Comparison of ENCODE assay signal across 13 cellular contexts in the genomic region with DNA sequence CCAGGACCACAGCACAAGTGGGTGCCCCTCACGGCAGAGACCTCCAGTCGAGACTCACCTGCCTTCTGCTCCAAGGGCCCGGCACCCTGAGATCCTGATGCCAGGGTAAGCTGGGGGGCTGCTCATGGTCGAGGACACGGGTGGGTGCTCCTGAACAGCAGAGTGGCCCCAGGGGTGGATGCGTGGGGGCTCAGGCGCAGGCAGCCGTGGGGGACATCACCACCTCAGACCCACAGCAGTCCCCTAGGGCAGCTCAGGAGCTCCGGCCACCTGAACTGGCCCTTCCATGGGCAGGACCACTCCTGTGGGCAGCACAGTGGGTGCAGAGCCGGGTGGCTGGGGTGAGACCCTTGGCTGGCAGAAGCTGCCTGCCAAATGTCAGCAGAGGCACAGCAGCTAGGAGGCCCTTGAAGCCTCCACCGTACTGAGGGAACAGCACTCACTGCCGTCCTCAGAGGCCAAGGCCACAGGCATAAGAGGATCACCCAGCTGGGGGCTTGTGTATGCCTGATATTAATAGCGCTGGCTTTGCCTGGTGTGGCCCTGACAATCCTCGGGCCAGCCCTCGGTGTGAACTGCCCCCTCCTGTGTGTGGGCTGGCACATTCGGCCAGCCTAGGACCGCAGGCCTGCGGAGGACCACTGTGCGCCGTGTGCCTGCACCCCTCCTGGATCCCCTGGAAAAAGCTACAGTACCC. TPM values are rescaled to one million over a fixed set of nuclear protein-coding genes. Genes with fewer than 3 reads are reported as not detected.
DNase-seq lines count a peak whose midpoint lies in the region; ATAC-seq and TF ChIP-seq lines count a peak whose summit lies in the region.
"Had no signal": no experiment of that assay in that cellular context is flagged by ENCODE, and none has a peak within 500 bp of the region (broad histone marks: within the 10 kb centered on the region; RNA-seq: fewer than 3 reads in every experiment).

No MANE protein-coding gene starts in this region.

- no peak overlapping the region for H3K4me2 ChIP-seq in mammary epithelial cell (ENCODE audit: insufficient read depth, low read depth, low read length)

- CTCF ChIA-PET in mammary epithelial cell (lab: Charles Lee; ENCODE audit: low non-redundant PET): no interaction called here

- ATAC-seq in Right ventricle myocardium superior (ENCODE audit: poor library complexity): peak; percentile 28
- no peak for ATAC-seq in GM19467 (IDR thresholded peaks at IDR 0.05; ENCODE audit: unreplicated experiment)
- no peak for ATAC-seq in T-helper 17 cell

- in situ Hi-C loops in mammary epithelial cell (cut with MboI; ENCODE audit: low sequenced_read_pairs in 2 of 2): no loop called here

- H3K36me3 ChIP-seq in breast epithelium: no peaks in the 10 kb centered on the region
- no peaks in the 10 kb centered on the region for H3K36me3 ChIP-seq in mammary epithelial cell (ENCODE audit: insufficient read depth, low read length)
- H3K36me3 ChIP-seq in prostate gland: no peaks in the 10 kb centered on the region

- H3K27me3 Mint-ChIP-seq in T-helper 17 cell: no peaks in the 10 kb centered on the region

- 63% methylated on average over 18 of the region's 20 CpGs for WGBS in mammary epithelial cell (ENCODE audit: low coverage, missing lambda C conversion rate)
- WGBS in prostate gland: 62% methylated on average over 19 of the region's 20 CpGs
- WGBS in lower leg skin, 2 donors: 59 to 78% methylated on average over 8 to 15 of the region's 20 CpGs

- intact Hi-C loops in breast epithelium (cut with DNase I; ENCODE audit: low total_unique reads): no loop called here
- intact Hi-C loops in mammary epithelial cell (cut with micrococcal nuclease): no loop called here
- intact Hi-C loops in Right ventricle myocardium superior (cut with DNase I): no loop called here
- intact Hi-C loops in prostate gland (cut with DNase I): no loop called here
- intact Hi-C loops in lower leg skin (cut with DNase I; ENCODE audit: low total_unique reads): no loop called here

- H3K4me3 Mint-ChIP-seq in T-helper 17 cell: no peak overlapping the region

- TF ChIP-seq POLR2A in breast epithelium (IDR thresholded peaks at IDR 0.05): no peak
- no peak for TF ChIP-seq POLR2A in prostate gland (IDR thresholded peaks at IDR 0.05)
- TF ChIP-seq POLR2A in lower leg skin (IDR thresholded peaks at IDR 0.05): no peak

- H3K36me3 Mint-ChIP-seq in T-helper 17 cell (ENCODE audit: low read depth): no peaks in the 10 kb centered on the region

- H2AFZ ChIP-seq in mammary epithelial cell (ENCODE audit: low read depth, low read length): no peak overlapping the region

- H3K4me3 ChIP-seq in breast epithelium (peak overlapping the region in 1 of 3 donors; percentile 46), mammary epithelial cell (replicated peaks in 1 of 3; ENCODE audit: insufficient read depth in 1 of 3, low read depth in 2 of 3, low read length in 3 of 3) (no peak overlapping the region), prostate gland (no peak overlapping the region), lower leg skin (ENCODE audit: low read depth, poor library complexity, severe bottlenecking) (no peak overlapping the region)
- H3K4me3 ChIP-seq: GM12878 had no signal

- H3K79me2 ChIP-seq in mammary epithelial cell (ENCODE audit: insufficient read depth, low read length): peaks cover 97% of the 10 kb centered on the region

- TF ChIP-seq CTCF in breast epithelium (IDR thresholded peaks at IDR 0.05) (no peak), mammary epithelial cell (conservative IDR thresholded peaks at IDR 0.05 in 1 of 2, IDR thresholded peaks at IDR 0.05 in 1 of 2; ENCODE audit: extremely low read depth in 1 of 2, insufficient read depth in 1 of 2, low read depth in 1 of 2, low read length in 2 of 2) (no peak), prostate gland (IDR thresholded peaks at IDR 0.05) (no peak), lower leg skin (IDR thresholded peaks at IDR 0.05) (no peak)

- no peak overlapping the region for H3K9ac ChIP-seq in mammary epithelial cell (ENCODE audit: insufficient read depth, low read length)

- H3K9me3 ChIP-seq in breast epithelium: no peaks in the 10 kb centered on the region
- no peaks in the 10 kb centered on the region for H3K9me3 ChIP-seq in mammary epithelial cell (replicated peaks; ENCODE audit: insufficient read depth, low read length)
- H3K9me3 ChIP-seq in prostate gland: no peaks in the 10 kb centered on the region
- H3K9me3 ChIP-seq in T-helper 17 cell (ENCODE audit: control insufficient read depth, low read length, poor library complexity, severe bottlenecking): no peaks in the 10 kb centered on the region

- DNase-seq in breast epithelium (ENCODE audit: low spot score in 2 of 2) (no peak), mammary epithelial cell (no peak), Right ventricle myocardium superior (no peak), prostate gland (ENCODE audit: low spot score) (no peak), lower leg skin (ENCODE audit: low spot score in 2 of 2) (no peak), iPS-NIHi11 (ENCODE audit: low spot score) (no peak), T-helper 17 cell (no peak)
- DNase-seq: aorta, DMS53, H7, NCI-H1930 had no signal

- dilution Hi-C loops in mammary epithelial cell (cut with HindIII; ENCODE audit: low sequenced_read_pairs): no loop called here

- no peak overlapping the region for H3K27ac Mint-ChIP-seq in T-helper 17 cell

- BruUV-seq in mammary epithelial cell (replicated peaks; lab: Mats Ljungman, UMichigan): no TSS peak

- peaks cover 17% of the 10 kb centered on the region for H4K20me1 ChIP-seq in mammary epithelial cell (ENCODE audit: insufficient read depth, low read length)

- peaks cover 20 to 36% of the 10 kb centered on the region in 2 donors for H3K4me1 ChIP-seq in breast epithelium
- H3K4me1 ChIP-seq in mammary epithelial cell (ENCODE audit: insufficient read depth, low read length): peaks cover 49% of the 10 kb centered on the region
- H3K4me1 ChIP-seq in prostate gland (replicated peaks): peaks cover 56% of the 10 kb centered on the region

- peak overlapping the region; percentile 89 for H3K27ac ChIP-seq in breast epithelium
- no peak overlapping the region for H3K27ac ChIP-seq in mammary epithelial cell (ENCODE audit: insufficient read depth, low read depth, low read length)
- peak overlapping the region; percentile 87 to 90 for H3K27ac ChIP-seq in prostate gland

- peaks cover 38% of the 10 kb centered on the region for H3K4me1 Mint-ChIP-seq in T-helper 17 cell

- H3K27me3 ChIP-seq in breast epithelium (no peaks in the 10 kb centered on the region), mammary epithelial cell (ENCODE audit: insufficient read depth, low read length) (no peaks in the 10 kb centered on the region), prostate gland (replicated peaks; ENCODE audit: insufficient read depth) (no peaks in the 10 kb centered on the region)

RNA-seq across cellular contexts. Expression of a gene that starts 5.4 kb away (rescaled TPM):
- total RNA-seq in breast epithelium (10 to 100 TPM; 24.2 to 44.9 (median 36.3) TPM), mammary epithelial cell (10 to 100 TPM; 28.5 to 34.3 TPM), Right ventricle myocardium superior (54.4 TPM), prostate gland (10 to 100 TPM; 46.6 to 66.2 TPM), lower leg skin (10 to 100 TPM; 28.1 to 44.3 (median 33.6) TPM), T-helper 17 cell (10 to 100 TPM; 41.6 to 42.5 TPM)
- polyA plus RNA-seq in mammary epithelial cell: 37.0 TPM
- polyA minus RNA-seq in mammary epithelial cell: 17.7 TPM

RNA-seq across cellular contexts. Expression of a gene that starts 18.9 kb away (rescaled TPM):
- total RNA-seq in breast epithelium (10 to 100 TPM in 1 of 3 donors, 1 to 10 TPM in 2; 5.8 to 12.7 (median 9.2) TPM), mammary epithelial cell (10 to 100 TPM in 1 of 2 donors, 1 to 10 TPM in 1; 9.2 to 17.2 TPM), Right ventricle myocardium superior (11.3 TPM), prostate gland (10 to 100 TPM; 12.2 to 24.6 TPM), lower leg skin (10 to 100 TPM; 15.3 to 19.8 (median 16.7) TPM), T-helper 17 cell (10 to 100 TPM; 17.9 to 18.8 TPM)
- polyA plus RNA-seq in mammary epithelial cell: 3.2 TPM
- 3.9 TPM for polyA minus RNA-seq in mammary epithelial cell

RNA-seq across cellular contexts. Expression of a gene that starts 28.6 kb away (rescaled TPM):
- total RNA-seq in breast epithelium (1 to 10 TPM in 2 of 3 donors, under 1 TPM in 1; 0.96 to 3.3 (median 2.8) TPM), mammary epithelial cell (1 to 10 TPM; 1.5 to 3.5 TPM), Right ventricle myocardium superior (6.0 TPM), prostate gland (10 to 100 TPM in 1 of 2 donors, 1 to 10 TPM in 1; 6.0 to 14.7 TPM), lower leg skin (10 to 100 TPM in 3 of 4 donors, 1 to 10 TPM in 1; 8.1 to 11.3 (median 10.6) TPM), T-helper 17 cell (10 to 100 TPM; 17.2 to 20.2 TPM)
- 0.83 TPM for polyA plus RNA-seq in mammary epithelial cell
- polyA minus RNA-seq in mammary epithelial cell: 0.67 TPM

RNA-seq across cellular contexts. Expression of a gene that starts 30.1 kb away (rescaled TPM):
- 10 to 100 TPM; 53.9 to 67.5 (median 59.6) TPM for total RNA-seq in breast epithelium
- 10 to 100 TPM; 33.5 to 56.9 TPM for total RNA-seq in mammary epithelial cell
- 34.0 TPM for polyA plus RNA-seq in mammary epithelial cell
- 81.7 TPM for polyA minus RNA-seq in mammary epithelial cell
- total RNA-seq in Right ventricle myocardium superior: 45.3 TPM
- total RNA-seq in prostate gland: 10 to 100 TPM; 60.9 to 99.6 TPM
- total RNA-seq in lower leg skin: 10 to 100 TPM; 66.8 to 88.3 (median 79.1) TPM
- 10 to 100 TPM; 63.8 to 64.9 TPM for total RNA-seq in T-helper 17 cell

RNA-seq across cellular contexts. Expression of a gene that starts 55.9 kb away (rescaled TPM):
- total RNA-seq in breast epithelium: 10 to 100 TPM; 31.1 to 37.9 (median 37.0) TPM
- total RNA-seq in mammary epithelial cell: 10 to 100 TPM; 77.0 to 78.7 TPM
- polyA plus RNA-seq in mammary epithelial cell: 54.8 TPM
- 106 TPM for polyA minus RNA-seq in mammary epithelial cell
- total RNA-seq in Right ventricle myocardium superior: 42.3 TPM
- 10 to 100 TPM; 44.4 to 66.6 TPM for total RNA-seq in prostate gland
- 10 to 100 TPM; 40.6 to 59.7 (median 49.7) TPM for total RNA-seq in lower leg skin
- 10 to 100 TPM; 35.7 to 39.0 TPM for total RNA-seq in T-helper 17 cell
